15 cellular contexts compared by ENCODE assay signal in genomic region chr19:51808333-51808986, GRCh38. TPM values are rescaled to one million over a fixed set of nuclear protein-coding genes. Genes with fewer than 3 reads are reported as not detected.
DNase-seq lines count a peak whose midpoint lies in the region; ATAC-seq, FAIRE-seq and TF ChIP-seq lines count a peak whose summit lies in the region.
"Had no signal": no experiment of that assay in that cellular context is flagged by ENCODE, and none has a peak within 500 bp of the region (broad histone marks: within the 10 kb centered on the region; RNA-seq: fewer than 3 reads in every experiment).

No MANE protein-coding gene starts in this region.

- H3K9me3 ChIP-seq in heart right ventricle: no peaks in the 10 kb centered on the region

- peaks cover 0 to 69% (median 22%) of the 10 kb centered on the region in 9 donors for H3K4me1 ChIP-seq in heart right ventricle

- FAIRE-seq in urothelium cell line (lab: Jason Lieb, UNC): no peak
- FAIRE-seq: astrocyte had no signal

- TF ChIP-seq CTCF in heart right ventricle (IDR thresholded peaks at IDR 0.05): peak in 6 of 9 donors; percentile 19 to 48 (median 39)

- 61 to 64% methylated on average over 8 of the region's 8 CpGs for WGBS in heart right ventricle, 2 donors

- peak in 1 of 2 donors; percentile 34 for DNase-seq in heart right ventricle
- DNase-seq in Right ventricle myocardium superior: no peak
- peak; percentile 8 for DNase-seq in NCI-H748 treated with DMSO at 0.1 percent for 48 hours (lab: John Stamatoyannopoulos, UW)
- DNase-seq in epithelial cell of prostate (ENCODE audit: low read depth, low spot score): no peak
- DNase-seq in urothelium cell line (ENCODE audit: low spot score): peak; percentile 43
- no peak for DNase-seq in stimulated activated CD4-positive, alpha-beta T cell treated with anti-CD3 and anti-CD28 coated beads, Interleukin-15, amount 100 ng/mL, for 24 hours
- DNase-seq: C1 segment of cervical spinal cord; left lung; NCI-H1092; stimulated activated CD4-positive, alpha-beta T cell treated with anti-CD3 and anti-CD28 coated beads, Interleukin-1b, Interleukin-23, amount 100 ng/mL, for 48 hours; stimulated activated naive CD4-positive, alpha-beta T cell had no signal

- peak overlapping the region in 2 of 10 donors; percentile 50 to 52 for H3K27ac ChIP-seq in heart right ventricle
- H3K27ac ChIP-seq in epithelial cell of prostate: peak overlapping the region; percentile 77
- H3K27ac ChIP-seq: left lung had no signal

- ATAC-seq in heart right ventricle: peak in 5 of 8 donors; percentile 16 to 60 (median 33)
- no peak for ATAC-seq in Right ventricle myocardium superior (ENCODE audit: poor library complexity)
- no peak for ATAC-seq in GM21786 (IDR thresholded peaks at IDR 0.05; ENCODE audit: unreplicated experiment)
- no peak for ATAC-seq in HG03457 (IDR thresholded peaks at IDR 0.05; ENCODE audit: unreplicated experiment)
- ATAC-seq: esophagus mucosa, left lung had no signal

- intact Hi-C loops in heart right ventricle (cut with DNase I): loop anchor here in 2 of 10 donors (10.0 kb wide), 2 partner anchors 104 to 124 kb away; no protein-coding TSS in a partner anchor
- intact Hi-C loops in Right ventricle myocardium superior (cut with DNase I): no loop called here

- no peaks in the 10 kb centered on the region for H3K27me3 ChIP-seq in heart right ventricle
- H3K27me3 ChIP-seq: left lung had no signal

- no peaks in the 10 kb centered on the region for H3K36me3 ChIP-seq in heart right ventricle
- H3K36me3 ChIP-seq: left lung had no signal

- no peak overlapping the region for H3K4me3 ChIP-seq in heart right ventricle
- H3K4me3 ChIP-seq: left lung had no signal

RNA-seq across cellular contexts. Expression of gene FPR3, which starts 13.5 kb away (rescaled TPM):
- total RNA-seq in heart right ventricle (10 to 100 TPM in 1 of 10 donors, 1 to 10 TPM in 9; 1.3 to 16.5 (median 3.3) TPM), Right ventricle myocardium superior (4.0 TPM)
- 1 to 10 TPM in 1 of 2 donors, under 1 TPM in 1; 0.73 to 2.0 TPM for polyA plus RNA-seq in heart right ventricle
- total RNA-seq: astrocyte had no signal

RNA-seq across cellular contexts. Expression of gene FPR2, which starts 47.5 kb away (rescaled TPM):
- 1 to 10 TPM in 4 of 10 donors, under 1 TPM in 6; 0.17 to 5.8 (median 0.54) TPM for total RNA-seq in heart right ventricle
- polyA plus RNA-seq in heart right ventricle: under 1 TPM in 1 of 2 donors, not detected in 1; 0.67 TPM
- total RNA-seq in Right ventricle myocardium superior: 0.59 TPM
- total RNA-seq: astrocyte had no signal

RNA-seq across cellular contexts. Expression of gene FPR1, which starts 56.8 kb away (rescaled TPM):
- total RNA-seq in heart right ventricle (10 to 100 TPM in 2 of 10 donors, 1 to 10 TPM in 8; 1.5 to 16.9 (median 4.0) TPM), Right ventricle myocardium superior (3.5 TPM)
- 1 to 10 TPM in 1 of 2 donors, under 1 TPM in 1; 0.95 to 4.4 TPM for polyA plus RNA-seq in heart right ventricle
- total RNA-seq: astrocyte had no signal

Comparison
In these comparisons a context has a peak if more than half of its experiments do, and no peak if none do; other contexts are left out.
1. ATAC-seq: peak in heart right ventricle (5 of 8); none in Right ventricle myocardium superior (single experiment), GM21786 (single experiment) and HG03457 (single experiment).
2. DNase-seq: peak in NCI-H748 treated with DMSO at 0.1 percent for 48 hours (single experiment) and urothelium cell line (single experiment); none in Right ventricle myocardium superior (single experiment), epithelial cell of prostate (single experiment) and stimulated activated CD4-positive, alpha-beta T cell treated with anti-CD3 and anti-CD28 coated beads, Interleukin-15, amount 100 ng/mL, for 24 hours (single experiment).